Comparison of ENCODE assay signal across 27 cellular contexts in genomic region chr7:34825221-34825620, GRCh38.
A peak's percentile ranks its signal among the peaks of the same experiment; 100 is the strongest.
DNase-seq lines count a peak whose midpoint lies in the region; ATAC-seq, FAIRE-seq and TF ChIP-seq lines count a peak whose summit lies in the region.
"Had no signal": no experiment of that assay in that cellular context is flagged by ENCODE, and none has a peak within 500 bp of the region (broad histone marks: within the 10 kb centered on the region; RNA-seq: fewer than 3 reads in every experiment).

No MANE protein-coding gene starts in this region.

- TF ChIP-seq EP300 in A549 (IDR thresholded peaks at IDR 0.05): no peak

- no peak overlapping the region for H2BK120ac ChIP-seq in trophoblast cell (ENCODE audit: insufficient read depth, low read length, poor library complexity)

- TF ChIP-seq RAD21 in A549 (conservative IDR thresholded peaks at IDR 0.05 in 1 of 2, IDR thresholded peaks at IDR 0.05 in 1 of 2): no peak

- H3K9me3 ChIP-seq in A549 (no peaks in the 10 kb centered on the region), PC-3 (ENCODE audit: low read length) (no peaks in the 10 kb centered on the region), trophoblast cell (ENCODE audit: insufficient read depth, low read depth, low read length) (peaks cover 2% of the 10 kb centered on the region), colonic mucosa (no peaks in the 10 kb centered on the region), Karpas-422 (ENCODE audit: low read length) (no peaks in the 10 kb centered on the region)
- H3K9me3 ChIP-seq: BLaER1 treated with 17β-estradiol and CSF1 and Interleukin-3, amounts not matched to agents 10 nM and 100 nM; Peyer's patch had no signal

- H3F3A ChIP-seq in PC-3 (ENCODE audit: low read length, unreplicated experiment): no peaks in the 10 kb centered on the region

- H3K4me1 ChIP-seq in A549 (peaks cover 5% of the 10 kb centered on the region; the same call in 1 of the 3 replicates), PC-3 (ENCODE audit: insufficient read depth, low read length) (no peaks in the 10 kb centered on the region; the same call in 1 of the 2 replicates), foreskin keratinocyte (no peaks in the 10 kb centered on the region), trophoblast cell (ENCODE audit: control insufficient read depth in 1 of 2, insufficient read depth in 2 of 2, low read length in 2 of 2) (no peaks in the 10 kb centered on the region), colonic mucosa (no peaks in the 10 kb centered on the region), Karpas-422 (ENCODE audit: low read length) (no peaks in the 10 kb centered on the region)
- H3K4me1 ChIP-seq: Peyer's patch had no signal

- BruUV-seq in PC-3 (replicated peaks; lab: Mats Ljungman, UMichigan): no TSS peak

- DNase-seq in A549 (ENCODE audit: low read depth in 1 of 2, low spot score in 1 of 2) (no peak), PC-3 (peak; percentile 12), foreskin keratinocyte (peak; percentile 20 to 48), trophoblast cell (peak; percentile 69 to 72), NK-92 (lab: John Stamatoyannopoulos, UW; ENCODE audit: unreplicated experiment) (no peak), NCI-H2029 treated with DMSO at 0.1 percent for 48 hours (lab: John Stamatoyannopoulos, UW) (no peak), colonic mucosa (no peak), Karpas-422 (no peak)
- DNase-seq: AML-193; CD4-positive, alpha-beta T cell; GM23248; H9; HFFc6; MV-4-11; NCI-H1105; NCI-H146; NCI-H2029; NCI-H446 treated with DMSO at 0.1 percent for 48 hours; NCI-H526; Peyer's patch; SIG-M5 had no signal

- H3K27me3 ChIP-seq in PC-3 (ENCODE audit: low read length) (no peaks in the 10 kb centered on the region), foreskin keratinocyte (no peaks in the 10 kb centered on the region), trophoblast cell (ENCODE audit: insufficient read depth, low read length) (no peaks in the 10 kb centered on the region), colonic mucosa (no peaks in the 10 kb centered on the region), Karpas-422 (ENCODE audit: low read length) (no peaks in the 10 kb centered on the region)
- H3K27me3 ChIP-seq: BLaER1 treated with 17β-estradiol and CSF1 and Interleukin-3, amounts not matched to agents 10 nM and 100 nM; Peyer's patch had no signal

- H3K27ac ChIP-seq in A549 (peak overlapping the region; percentile 0 to 61; a peak in 3 of 6 replicates), PC-3 (ENCODE audit: low read length) (no peak overlapping the region), foreskin keratinocyte (no peak overlapping the region), trophoblast cell (ENCODE audit: low read depth, low read length) (no peak overlapping the region), colonic mucosa (no peak overlapping the region), Karpas-422 (ENCODE audit: low read length) (no peak overlapping the region)
- H3K27ac ChIP-seq: GM23248, Peyer's patch, SK-N-MC had no signal

- H3K36me3 ChIP-seq in PC-3 (ENCODE audit: low read depth, low read length): no peaks in the 10 kb centered on the region
- H3K36me3 ChIP-seq in trophoblast cell (ENCODE audit: control insufficient read depth in 1 of 2, insufficient read depth in 2 of 2, low read length in 2 of 2): no peaks in the 10 kb centered on the region
- no peaks in the 10 kb centered on the region for H3K36me3 ChIP-seq in colonic mucosa
- H3K36me3 ChIP-seq in Karpas-422 (ENCODE audit: insufficient read depth, low read length): no peaks in the 10 kb centered on the region
- H3K36me3 ChIP-seq: BLaER1 treated with 17β-estradiol and CSF1 and Interleukin-3, amounts not matched to agents 10 nM and 100 nM; Peyer's patch had no signal

- POLR2A ChIA-PET in A549 (lab: Yijun Ruan, JAX) (no interaction called here), PC-3 (lab: Charles Lee; ENCODE audit: unreplicated experiment) (no interaction called here)

- H2AFZ ChIP-seq in PC-3 (ENCODE audit: low read length): no peak overlapping the region
- no peak overlapping the region for H2AFZ ChIP-seq in trophoblast cell (ENCODE audit: insufficient read depth, low read length, poor library complexity)
- no peak overlapping the region for H2AFZ ChIP-seq in Karpas-422 (ENCODE audit: low read length)
- H2AFZ ChIP-seq: GM23248 had no signal

- H2BK12ac ChIP-seq in trophoblast cell (ENCODE audit: low read length): no peak overlapping the region

- no peak overlapping the region for H3K9ac ChIP-seq in PC-3 (ENCODE audit: low read length)
- no peak overlapping the region for H3K9ac ChIP-seq in trophoblast cell (ENCODE audit: low read length)
- no peak overlapping the region for H3K9ac ChIP-seq in colonic mucosa (ENCODE audit: low read depth in 2 of 2, low read length in 2 of 2)
- H3K9ac ChIP-seq in Karpas-422 (ENCODE audit: low read length): no peak overlapping the region
- H3K9ac ChIP-seq: BLaER1 treated with 17β-estradiol and CSF1 and Interleukin-3, amounts not matched to agents 10 nM and 100 nM; GM23248 had no signal

- no peak overlapping the region for H3K23ac ChIP-seq in trophoblast cell (ENCODE audit: low read length)

- WGBS in A549 (ENCODE audit: missing lambda C conversion rate): 71% methylated on average over 2 of the region's 2 CpGs
- WGBS in trophoblast cell (ENCODE audit: extremely low coverage, insufficient coverage, insufficient read length): no CpG with 5 or more reads among the region's 2 CpGs

- H3K79me1 ChIP-seq in trophoblast cell (ENCODE audit: low read length): no peaks in the 10 kb centered on the region

- H4K20me1 ChIP-seq in PC-3 (ENCODE audit: low read length) (no peaks in the 10 kb centered on the region), Karpas-422 (ENCODE audit: insufficient read depth, low read depth, low read length) (no peaks in the 10 kb centered on the region)
- H4K20me1 ChIP-seq: BLaER1 treated with 17β-estradiol and CSF1 and Interleukin-3, amounts not matched to agents 10 nM and 100 nM had no signal

- intact Hi-C loops in PC-3 (cut with micrococcal nuclease) (loop anchor here (10.0 kb wide), 2 partner anchors 180 to 240 kb away; no protein-coding TSS in a partner anchor), colonic mucosa (cut with DNase I) (loop anchor here (5.0 kb wide), 1 partner anchor 212 kb away; the partner anchor contains the start of gene DPY19L1)

- TF ChIP-seq CTCF in A549 (IDR thresholded peaks at IDR 0.05): no peak
- no peak for TF ChIP-seq CTCF in PC-3 (conservative IDR thresholded peaks at IDR 0.05; ENCODE audit: low read depth, low read length)
- TF ChIP-seq CTCF in foreskin keratinocyte (conservative IDR thresholded peaks at IDR 0.05): no peak
- TF ChIP-seq CTCF in colonic mucosa (IDR thresholded peaks at IDR 0.05): no peak

- H3K18ac ChIP-seq in trophoblast cell (ENCODE audit: low read length): no peak overlapping the region

- peak; percentile 13 for FAIRE-seq in A549 (lab: Jason Lieb, UNC)
- FAIRE-seq: D721Med, G401.6, HepG2, K562 had no signal

- no peak overlapping the region for H3K4ac ChIP-seq in trophoblast cell (ENCODE audit: low read depth, low read length)

- CTCF ChIA-PET in A549 (lab: Yijun Ruan, JAX): interaction anchor here (1.0 to 4.5 kb wide), 7 partner anchors 9 to 211 kb away, joined by 3 to 32 read pairs (median 3); no protein-coding TSS in a partner anchor
- CTCF ChIA-PET in PC-3 (lab: Charles Lee): no interaction called here

- no peak overlapping the region for H2BK5ac ChIP-seq in trophoblast cell (ENCODE audit: low read depth, low read length, poor library complexity)

- no peak overlapping the region for H3K14ac ChIP-seq in trophoblast cell (ENCODE audit: low read length)

- H3K9me2 ChIP-seq in PC-3 (replicated peaks; ENCODE audit: low read length) (no peaks in the 10 kb centered on the region), Karpas-422 (replicated peaks; ENCODE audit: insufficient read depth, low read length) (no peaks in the 10 kb centered on the region)

- TF ChIP-seq POLR2A in A549 (IDR thresholded peaks at IDR 0.05; ENCODE audit: low read length): no peak

- no peak overlapping the region for H4K12ac ChIP-seq in trophoblast cell (ENCODE audit: low read depth, low read length)

- no peak overlapping the region for H4K8ac ChIP-seq in trophoblast cell (ENCODE audit: low read depth, low read length)

- no peak for ATAC-seq in A549
- ATAC-seq in PC-3: no peak
- peak; percentile 71 for ATAC-seq in foreskin keratinocyte
- ATAC-seq: HepG2, K562 had no signal

- no peak overlapping the region for H4K91ac ChIP-seq in trophoblast cell (ENCODE audit: low read depth, low read length)

- H3K4me3 ChIP-seq in A549 (no peak overlapping the region), PC-3 (ENCODE audit: low read length) (no peak overlapping the region), trophoblast cell (ENCODE audit: low read depth, low read length) (no peak overlapping the region), colonic mucosa (no peak overlapping the region), Karpas-422 (ENCODE audit: low read length) (no peak overlapping the region)
- H3K4me3 ChIP-seq: BLaER1 treated with 17β-estradiol and CSF1 and Interleukin-3, amounts not matched to agents 10 nM and 100 nM; GM23248; K562; Peyer's patch; SK-N-MC had no signal

- no peak overlapping the region for H3K4me2 ChIP-seq in A549
- no peak overlapping the region for H3K4me2 ChIP-seq in PC-3 (ENCODE audit: low read length)
- H3K4me2 ChIP-seq in trophoblast cell (ENCODE audit: low read length): no peak overlapping the region
- no peak overlapping the region for H3K4me2 ChIP-seq in Karpas-422 (ENCODE audit: low read depth, low read length, poor library complexity, severe bottlenecking)

- H3K79me2 ChIP-seq in PC-3 (ENCODE audit: low read length): no peaks in the 10 kb centered on the region
- H3K79me2 ChIP-seq in trophoblast cell (ENCODE audit: control insufficient read depth, insufficient read depth, low read length, poor library complexity): no peaks in the 10 kb centered on the region
- no peaks in the 10 kb centered on the region for H3K79me2 ChIP-seq in Karpas-422 (ENCODE audit: low read length)

- H2AK5ac ChIP-seq in trophoblast cell (ENCODE audit: low read length): no peak overlapping the region

TF ChIP-seq in A549, 52 proteins besides CTCF, POLR2A, EP300 and RAD21:
- no peak for TF ChIP-seq USF2 (IDR thresholded peaks at IDR 0.05)
- TF ChIP-seq FOSL2 (IDR thresholded peaks at IDR 0.05): no peak
- no peak for TF ChIP-seq FOSL2 (CRISPR knock-in tag; IDR thresholded peaks at IDR 0.05)
- no peak for TF ChIP-seq EHMT2 (IDR thresholded peaks at IDR 0.05; ENCODE audit: low read depth)
- no peak for TF ChIP-seq SREBF2 (IDR thresholded peaks at IDR 0.05)
- TF ChIP-seq HOXB13 (CRISPR knock-in tag; IDR thresholded peaks at IDR 0.05; ENCODE audit: low read depth): no peak
- TF ChIP-seq EHF (CRISPR knock-in tag; IDR thresholded peaks at IDR 0.05): no peak
- TF ChIP-seq KDM1A (IDR thresholded peaks at IDR 0.05; ENCODE audit: low read depth): no peak

Comparison
In these comparisons a context has a peak if more than half of its experiments do, and no peak if none do; other contexts are left out.
1. DNase-seq: peak in PC-3 (single experiment), foreskin keratinocyte (2 of 2) and trophoblast cell (2 of 2); none in A549 (0 of 2), NK-92 (single experiment), NCI-H2029 treated with DMSO at 0.1 percent for 48 hours (single experiment), colonic mucosa (single experiment) and Karpas-422 (single experiment).
2. H3K27ac ChIP-seq: peak in A549 (2 of 2); none in PC-3 (single experiment), foreskin keratinocyte (single experiment), trophoblast cell (single experiment), colonic mucosa (single experiment) and Karpas-422 (single experiment).